In the genomic region with DNA sequence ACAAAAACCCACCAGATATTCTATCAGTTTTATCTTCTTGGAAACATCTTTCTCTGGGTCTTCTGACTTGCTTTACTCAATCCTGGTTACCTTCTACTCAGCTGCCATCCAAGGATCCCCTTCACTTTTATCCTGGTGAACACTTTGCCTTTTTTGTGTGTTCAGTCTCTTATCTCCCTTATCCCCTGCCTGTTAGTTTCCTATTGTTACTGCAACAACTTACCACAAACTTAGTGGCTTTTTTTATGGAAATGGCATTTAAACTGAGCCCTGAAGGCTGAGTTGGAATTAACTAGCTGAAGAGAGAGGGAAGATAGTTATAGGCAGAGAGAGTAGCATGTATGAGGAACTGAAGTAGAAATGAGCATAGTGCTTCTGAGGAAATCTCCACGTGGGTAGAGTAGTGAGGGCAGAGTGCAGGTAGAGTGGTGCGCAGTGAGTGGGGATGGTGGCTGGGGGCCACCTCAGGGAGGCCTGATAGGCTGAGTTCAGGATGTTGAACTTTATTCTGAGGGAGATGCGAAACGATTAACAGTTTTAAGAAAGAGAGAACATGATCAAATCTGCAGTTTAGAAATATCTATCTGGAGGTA, we compare ENCODE assay signal across 18 cellular contexts. TPM values are rescaled to one million over a fixed set of nuclear protein-coding genes. Genes with fewer than 3 reads are reported as not detected.
DNase-seq lines count a peak whose midpoint lies in the region; ATAC-seq and TF ChIP-seq lines count a peak whose summit lies in the region.
"Had no signal": no experiment of that assay in that cellular context is flagged by ENCODE, and none has a peak within 500 bp of the region (broad histone marks: within the 10 kb centered on the region; RNA-seq: fewer than 3 reads in every experiment).

No MANE protein-coding gene starts in this region.

- H3K36me3 ChIP-seq in HCT116 (ENCODE audit: control insufficient read depth in 1 of 2, insufficient read depth in 2 of 2, low read length in 2 of 2): no peaks in the 10 kb centered on the region
- H3K36me3 ChIP-seq in WERI-Rb-1: no peaks in the 10 kb centered on the region
- no peaks in the 10 kb centered on the region for H3K36me3 ChIP-seq in iPS-15b (ENCODE audit: control insufficient read depth, insufficient read depth, low read length)

- TF ChIP-seq RAD21 in HCT116 (IDR thresholded peaks at IDR 0.05; ENCODE audit: low read depth): no peak

- CTCF ChIA-PET in HCT116 (lab: Charles Lee): no interaction called here

- no peaks in the 10 kb centered on the region for H4K20me1 ChIP-seq in HCT116 (ENCODE audit: insufficient read depth)
- H4K20me1 ChIP-seq: BLaER1 had no signal

- H3K9me2 ChIP-seq in HCT116 (ENCODE audit: insufficient read depth): no peaks in the 10 kb centered on the region

- no peak overlapping the region for H3K27ac ChIP-seq in HCT116 (ENCODE audit: low read depth, low read length)
- peak overlapping the region; percentile 65 for H3K27ac ChIP-seq in WERI-Rb-1
- H3K27ac ChIP-seq: BLaER1, Peyer's patch had no signal

- DNase-seq in HCT116 (ENCODE audit: low read depth, low spot score) (no peak), WERI-Rb-1 (no peak), GM19238 (ENCODE audit: insufficient read length, low spot score) (no peak), iPS-NIHi11 (ENCODE audit: low spot score) (no peak), ecto neural progenitor cell (ENCODE audit: low spot score) (no peak), NCI-H2107 (lab: John Stamatoyannopoulos, UW) (no peak)
- DNase-seq: CD4-positive, CD25-positive, alpha-beta regulatory T cell; GOT3; KG1; MM.1S; NCI-H2029; NCI-H446 treated with DMSO at 0.1 percent for 48 hours; NCI-H526; NK-92 treated with Interleukin-12 subunit alpha and Interleukin-12 subunit beta, amount 100 ng/mL, for 24 hours; Peyer's patch; SHP77 treated with DMSO at 0.1 percent for 48 hours had no signal

- no peak overlapping the region for H3K4me2 ChIP-seq in HCT116 (ENCODE audit: low read length)
- H3K4me2 ChIP-seq: BLaER1 had no signal

- H3K79me2 ChIP-seq in HCT116 (ENCODE audit: insufficient read depth, low read length): no peaks in the 10 kb centered on the region

- BruUV-seq in HCT116 (replicated peaks; lab: Mats Ljungman, UMichigan): TSS peak; percentile 24

- no peak for TF ChIP-seq POLR2A in HCT116 (IDR thresholded peaks at IDR 0.05; ENCODE audit: borderline replicate concordance, extremely low read depth, insufficient read depth, insufficient read length)

- RAD21 ChIA-PET in HCT116 (lab: Charles Lee; ENCODE audit: low non-redundant PET in 1 of 2, low total read pairs in 2 of 2, uncharacterized antibody in 2 of 2, unreplicated experiment in 2 of 2): no interaction called here

- TF ChIP-seq CTCF in HCT116 (IDR thresholded peaks at IDR 0.05 in 2 of 3, conservative IDR thresholded peaks at IDR 0.05 in 1 of 3; ENCODE audit: borderline replicate concordance in 1 of 3, insufficient read depth in 1 of 3, low read depth in 2 of 3, low read length in 2 of 3) (no peak), WERI-Rb-1 (IDR thresholded peaks at IDR 0.05; ENCODE audit: low read depth, low read length) (no peak)

- H3K9ac ChIP-seq in HCT116 (ENCODE audit: low read length): no peak overlapping the region
- H3K9ac ChIP-seq in iPS-15b (ENCODE audit: low read depth, low read length): peak overlapping the region; percentile 9
- H3K9ac ChIP-seq: BLaER1 had no signal

- H3K27me3 ChIP-seq in HCT116 (ENCODE audit: insufficient read depth, low read length) (no peaks in the 10 kb centered on the region), WERI-Rb-1 (ENCODE audit: insufficient read depth, low read depth, severe bottlenecking) (no peaks in the 10 kb centered on the region), iPS-15b (ENCODE audit: control insufficient read depth, insufficient read depth, low read length) (no peaks in the 10 kb centered on the region)
- H3K27me3 ChIP-seq: BLaER1, Peyer's patch had no signal

- H3K9me3 ChIP-seq in HCT116 (ENCODE audit: control insufficient read depth in 1 of 2, insufficient read depth in 1 of 2, low read depth in 1 of 2, low read length in 2 of 2): no peaks in the 10 kb centered on the region
- H3K9me3 ChIP-seq in WERI-Rb-1 (ENCODE audit: severe bottlenecking): no peaks in the 10 kb centered on the region
- H3K9me3 ChIP-seq in iPS-15b (ENCODE audit: control insufficient read depth, insufficient read depth, low read length): no peaks in the 10 kb centered on the region
- H3K9me3 ChIP-seq: BLaER1, Peyer's patch had no signal

- no peaks in the 10 kb centered on the region for H3K4me1 ChIP-seq in HCT116 (ENCODE audit: control insufficient read depth in 1 of 2, insufficient read depth in 2 of 2, low read length in 2 of 2)
- H3K4me1 ChIP-seq in iPS-15b (ENCODE audit: control insufficient read depth, insufficient read depth, low read length): peaks cover 9% of the 10 kb centered on the region
- H3K4me1 ChIP-seq: BLaER1, Peyer's patch had no signal

- no peak overlapping the region for H2AFZ ChIP-seq in HCT116 (ENCODE audit: low read depth, low read length, poor library complexity, severe bottlenecking)

- POLR2A ChIA-PET in HCT116 (lab: Charles Lee): no interaction called here

- ATAC-seq in HCT116: no peak

- intact Hi-C loops in HCT116 (cut with micrococcal nuclease): no loop called here

- H3K4me3 ChIP-seq in HCT116 (replicated peaks in 1 of 2; ENCODE audit: low read depth in 1 of 2, low read length in 2 of 2) (no peak overlapping the region), WERI-Rb-1 (ENCODE audit: low read depth, low read length) (no peak overlapping the region), iPS-15b (ENCODE audit: low read depth, low read length) (no peak overlapping the region)
- H3K4me3 ChIP-seq: BLaER1, Peyer's patch had no signal

TF ChIP-seq in HCT116, 20 proteins besides CTCF, POLR2A, EP300 and RAD21:
- TF ChIP-seq, protein P1, sequence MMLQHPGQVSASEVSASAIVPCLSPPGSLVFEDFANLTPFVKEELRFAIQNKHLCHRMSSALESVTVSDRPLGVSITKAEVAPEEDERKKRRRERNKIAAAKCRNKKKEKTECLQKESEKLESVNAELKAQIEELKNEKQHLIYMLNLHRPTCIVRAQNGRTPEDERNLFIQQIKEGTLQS (IDR thresholded peaks at IDR 0.05): no peak
- no peak for TF ChIP-seq ELF1 (IDR thresholded peaks at IDR 0.05; ENCODE audit: borderline replicate concordance, low read depth)
- TF ChIP-seq, protein P2, sequence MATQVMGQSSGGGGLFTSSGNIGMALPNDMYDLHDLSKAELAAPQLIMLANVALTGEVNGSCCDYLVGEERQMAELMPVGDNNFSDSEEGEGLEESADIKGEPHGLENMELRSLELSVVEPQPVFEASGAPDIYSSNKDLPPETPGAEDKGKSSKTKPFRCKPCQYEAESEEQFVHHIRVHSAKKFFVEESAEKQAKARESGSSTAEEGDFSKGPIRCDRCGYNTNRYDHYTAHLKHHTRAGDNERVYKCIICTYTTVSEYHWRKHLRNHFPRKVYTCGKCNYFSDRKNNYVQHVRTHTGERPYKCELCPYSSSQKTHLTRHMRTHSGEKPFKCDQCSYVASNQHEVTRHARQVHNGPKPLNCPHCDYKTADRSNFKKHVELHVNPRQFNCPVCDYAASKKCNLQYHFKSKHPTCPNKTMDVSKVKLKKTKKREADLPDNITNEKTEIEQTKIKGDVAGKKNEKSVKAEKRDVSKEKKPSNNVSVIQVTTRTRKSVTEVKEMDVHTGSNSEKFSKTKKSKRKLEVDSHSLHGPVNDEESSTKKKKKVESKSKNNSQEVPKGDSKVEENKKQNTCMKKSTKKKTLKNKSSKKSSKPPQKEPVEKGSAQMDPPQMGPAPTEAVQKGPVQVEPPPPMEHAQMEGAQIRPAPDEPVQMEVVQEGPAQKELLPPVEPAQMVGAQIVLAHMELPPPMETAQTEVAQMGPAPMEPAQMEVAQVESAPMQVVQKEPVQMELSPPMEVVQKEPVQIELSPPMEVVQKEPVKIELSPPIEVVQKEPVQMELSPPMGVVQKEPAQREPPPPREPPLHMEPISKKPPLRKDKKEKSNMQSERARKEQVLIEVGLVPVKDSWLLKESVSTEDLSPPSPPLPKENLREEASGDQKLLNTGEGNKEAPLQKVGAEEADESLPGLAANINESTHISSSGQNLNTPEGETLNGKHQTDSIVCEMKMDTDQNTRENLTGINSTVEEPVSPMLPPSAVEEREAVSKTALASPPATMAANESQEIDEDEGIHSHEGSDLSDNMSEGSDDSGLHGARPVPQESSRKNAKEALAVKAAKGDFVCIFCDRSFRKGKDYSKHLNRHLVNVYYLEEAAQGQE (IDR thresholded peaks at IDR 0.05; ENCODE audit: low read depth): no peak
- no peak for TF ChIP-seq SP1 (IDR thresholded peaks at IDR 0.05; ENCODE audit: low read depth)
- no peak for TF ChIP-seq EZH2 (IDR thresholded peaks at IDR 0.05)

RNA-seq across cellular contexts. Expression of a gene that starts 26.3 kb away (rescaled TPM):
- total RNA-seq in HCT116 (2021; ENCODE audit: unreplicated experiment): 16.4 TPM
- 8.7 and 11.9 TPM in 2 replicates for polyA plus RNA-seq in HCT116 (2012)
